1 cellular context compared by ENCODE assay signal in the genomic region with DNA sequence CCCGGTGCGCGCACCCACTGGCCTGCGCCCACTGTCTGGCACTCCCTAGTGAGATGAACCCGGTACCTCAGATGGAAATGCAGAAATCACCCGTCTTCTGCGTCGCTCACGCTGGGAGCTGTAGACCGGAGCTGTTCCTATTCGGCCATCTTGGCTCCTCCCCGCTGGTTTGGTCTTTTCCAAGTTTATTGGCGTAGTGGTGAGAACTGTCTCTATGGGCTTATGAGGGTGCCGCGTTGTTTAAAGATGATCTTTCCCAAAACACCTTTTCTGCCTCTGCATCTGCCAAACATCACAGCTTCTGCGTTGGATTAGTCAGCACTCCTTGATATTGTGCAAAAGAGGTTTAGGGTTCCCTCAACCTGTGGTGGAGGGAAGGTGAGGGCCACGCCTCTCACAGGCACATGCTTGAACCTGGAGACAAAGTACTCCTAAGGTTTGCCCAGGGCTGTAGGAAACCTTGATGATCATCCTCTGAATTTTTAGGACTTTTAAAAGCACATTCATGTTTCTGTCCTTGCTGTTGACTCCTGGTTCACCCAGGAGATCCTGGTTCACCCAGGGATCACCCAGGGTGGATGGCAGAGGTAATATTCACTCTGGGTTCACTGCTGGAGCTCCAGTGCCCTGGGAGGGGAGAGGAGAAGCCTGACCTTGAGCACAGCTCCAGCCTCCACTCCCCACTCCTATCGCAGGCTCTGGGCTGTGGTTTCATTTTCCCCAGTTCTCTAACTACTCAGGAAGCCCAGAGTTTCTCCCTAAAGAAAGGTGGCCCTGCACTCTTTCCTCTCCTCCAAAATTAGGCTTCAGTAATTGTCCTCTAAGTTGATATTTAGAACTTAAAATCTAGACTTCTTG.
TF ChIP-seq lines count a peak whose summit lies in the region.

No MANE protein-coding gene starts in this region.

TF ChIP-seq in K562, 482 proteins besides CTCF, POLR2A, EP300 and RAD21:
- TF ChIP-seq HNRNPLL (IDR thresholded peaks at IDR 0.05; ENCODE audit: low read depth, low read length, poor library complexity, severe bottlenecking) (peak; percentile 31), NRF1 (conservative IDR thresholded peaks at IDR 0.05 in 1 of 2, IDR thresholded peaks at IDR 0.05 in 1 of 2) (peak in 1 of 2 experiments; percentile 28; a peak in 2 of 4 replicates), MGA (IDR thresholded peaks at IDR 0.05) (peak; percentile 65), ZNF445 (CRISPR knock-in tag; IDR thresholded peaks at IDR 0.05; ENCODE audit: low read depth) (peak; percentile 93), ZNF316 (IDR thresholded peaks at IDR 0.05) (0 out of 2 replicates have a peak, but pooled peaks have one; percentile 3), L3MBTL2 (IDR thresholded peaks at IDR 0.05) (peak; percentile 87), NFRKB (IDR thresholded peaks at IDR 0.05; ENCODE audit: low read depth) (peak; percentile 45; the same call in 1 of the 2 replicates)
- TF ChIP-seq, protein P1, sequence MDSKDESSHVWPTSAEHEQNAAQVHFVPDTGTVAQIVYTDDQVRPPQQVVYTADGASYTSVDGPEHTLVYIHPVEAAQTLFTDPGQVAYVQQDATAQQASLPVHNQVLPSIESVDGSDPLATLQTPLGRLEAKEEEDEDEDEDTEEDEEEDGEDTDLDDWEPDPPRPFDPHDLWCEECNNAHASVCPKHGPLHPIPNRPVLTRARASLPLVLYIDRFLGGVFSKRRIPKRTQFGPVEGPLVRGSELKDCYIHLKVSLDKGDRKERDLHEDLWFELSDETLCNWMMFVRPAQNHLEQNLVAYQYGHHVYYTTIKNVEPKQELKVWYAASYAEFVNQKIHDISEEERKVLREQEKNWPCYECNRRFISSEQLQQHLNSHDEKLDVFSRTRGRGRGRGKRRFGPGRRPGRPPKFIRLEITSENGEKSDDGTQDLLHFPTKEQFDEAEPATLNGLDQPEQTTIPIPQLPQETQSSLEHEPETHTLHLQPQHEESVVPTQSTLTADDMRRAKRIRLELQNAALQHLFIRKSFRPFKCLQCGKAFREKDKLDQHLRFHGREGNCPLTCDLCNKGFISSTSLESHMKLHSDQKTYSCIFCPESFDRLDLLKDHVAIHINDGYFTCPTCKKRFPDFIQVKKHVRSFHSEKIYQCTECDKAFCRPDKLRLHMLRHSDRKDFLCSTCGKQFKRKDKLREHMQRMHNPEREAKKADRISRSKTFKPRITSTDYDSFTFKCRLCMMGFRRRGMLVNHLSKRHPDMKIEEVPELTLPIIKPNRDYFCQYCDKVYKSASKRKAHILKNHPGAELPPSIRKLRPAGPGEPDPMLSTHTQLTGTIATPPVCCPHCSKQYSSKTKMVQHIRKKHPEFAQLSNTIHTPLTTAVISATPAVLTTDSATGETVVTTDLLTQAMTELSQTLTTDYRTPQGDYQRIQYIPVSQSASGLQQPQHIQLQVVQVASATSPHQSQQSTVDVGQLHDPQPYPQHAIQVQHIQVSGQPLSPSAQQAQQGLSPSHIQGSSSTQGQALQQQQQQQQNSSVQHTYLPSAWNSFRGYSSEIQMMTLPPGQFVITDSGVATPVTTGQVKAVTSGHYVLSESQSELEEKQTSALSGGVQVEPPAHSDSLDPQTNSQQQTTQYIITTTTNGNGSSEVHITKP (IDR thresholded peaks at IDR 0.05; ENCODE audit: partially characterized antibody): peak; percentile 43
TF ChIP-seq in K562: peak in this region for 8; not testable (repeated sequence) for 474.
